ENCODE assay signal across 11 cellular contexts in the genomic region with DNA sequence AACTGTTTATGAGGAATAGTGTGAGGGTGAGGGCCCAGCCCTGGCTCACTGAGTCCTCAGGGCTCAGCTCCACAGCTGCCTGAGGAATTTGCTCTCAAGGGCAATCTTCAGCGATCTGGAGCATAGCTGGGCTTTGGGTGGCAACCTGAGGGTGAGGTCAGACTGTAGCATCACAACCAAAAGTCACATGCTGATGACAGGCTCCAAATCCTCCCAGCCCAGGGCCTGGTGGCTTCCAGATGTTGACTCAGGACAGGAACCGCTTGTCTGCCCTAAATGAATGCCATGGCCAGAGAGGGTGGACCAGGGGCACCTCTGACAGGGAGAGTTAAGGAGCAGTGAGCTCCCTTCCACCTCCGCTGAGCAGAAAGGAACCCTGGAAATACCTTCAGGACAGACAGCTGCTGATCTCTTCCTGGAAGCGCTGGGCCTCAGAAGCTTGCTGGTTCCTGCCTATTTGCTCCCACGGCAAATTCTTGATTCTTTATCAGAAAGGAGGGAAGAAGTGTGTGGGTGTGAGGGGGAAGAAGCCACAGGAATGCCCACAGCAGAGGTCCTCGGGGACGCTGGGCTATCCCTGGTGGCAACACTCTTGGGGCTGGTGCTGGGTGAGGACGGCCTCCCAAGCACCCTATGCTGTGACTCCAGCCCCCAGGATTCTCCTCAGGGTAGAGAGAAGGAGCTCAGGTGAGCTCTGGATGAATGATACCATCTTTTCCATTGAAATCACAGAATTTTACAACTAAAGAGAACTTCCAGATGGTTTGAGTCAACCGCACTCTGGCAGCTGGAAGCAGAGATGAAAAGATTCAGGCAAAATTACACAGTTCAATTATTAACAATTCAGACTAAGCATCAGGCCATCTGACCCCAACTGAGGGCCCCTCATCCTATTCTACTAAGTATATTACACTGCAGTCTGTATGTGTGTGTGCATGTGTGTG. TPM values are rescaled to one million over a fixed set of nuclear protein-coding genes. Genes with fewer than 3 reads are reported as not detected.
DNase-seq lines count a peak whose midpoint lies in the region; ATAC-seq and FAIRE-seq lines count a peak whose summit lies in the region.
"Had no signal": no experiment of that assay in that cellular context is flagged by ENCODE, and none has a peak within 500 bp of the region (broad histone marks: within the 10 kb centered on the region; RNA-seq: fewer than 3 reads in every experiment).

No MANE protein-coding gene starts in this region.

- DNase-seq in RPMI7951 (ENCODE audit: low read depth) (peak; percentile 89), non-pigmented ciliary epithelial cell (ENCODE audit: low read depth) (peak; percentile 40), NOMO-1 treated with dmso at 0.1 percent for 144 hours (lab: John Stamatoyannopoulos, UW; ENCODE audit: unreplicated experiment) (no peak), HAP-1 (ENCODE audit: low spot score in 2 of 2) (no peak), GM19239 (ENCODE audit: insufficient read length, low spot score) (no peak)
- DNase-seq: nephron progenitor cell had no signal

- H3K9me3 ChIP-seq in BLaER1 treated with 17β-estradiol and CSF1 and Interleukin-3, amounts not matched to agents 10 nM and 100 nM (replicated peaks in 1 of 11) = peaks cover 0 to 1% (median 0%) of the 10 kb centered on the region in 11 experiments; a peak in 2 of 22 replicates
- no peaks in the 10 kb centered on the region for H3K9me3 ChIP-seq in HAP-1

- peak overlapping the region in 9 of 11 experiments; percentile 3 to 82 (median 37); a peak in 12 of 22 replicates for H3K9ac ChIP-seq in BLaER1 treated with 17β-estradiol and CSF1 and Interleukin-3, amounts not matched to agents 10 nM and 100 nM

- H4K20me1 ChIP-seq in BLaER1 treated with 17β-estradiol and CSF1 and Interleukin-3, amounts not matched to agents 10 nM and 100 nM = no peaks in the 10 kb centered on the region

- no peaks in the 10 kb centered on the region for H3K27me3 ChIP-seq in BLaER1 treated with 17β-estradiol and CSF1 and Interleukin-3, amounts not matched to agents 10 nM and 100 nM
- no peaks in the 10 kb centered on the region for H3K27me3 ChIP-seq in HAP-1 (ENCODE audit: low read depth)

- in situ Hi-C loops in HAP-1 (cut with MboI; ENCODE audit: low sequenced_read_pairs) = no loop called here

- peak overlapping the region; percentile 55 to 91 (median 77) for H3K4me2 ChIP-seq in BLaER1 treated with 17β-estradiol and CSF1 and Interleukin-3, amounts not matched to agents 10 nM and 100 nM

- peaks cover 0 to 10% (median 0%) of the 10 kb centered on the region in 11 experiments; a peak in 7 of 22 replicates for H3K36me3 ChIP-seq in BLaER1 treated with 17β-estradiol and CSF1 and Interleukin-3, amounts not matched to agents 10 nM and 100 nM
- no peaks in the 10 kb centered on the region for H3K36me3 ChIP-seq in HAP-1 (replicated peaks)

- H3K4me1 ChIP-seq in BLaER1 treated with 17β-estradiol and CSF1 and Interleukin-3, amounts not matched to agents 10 nM and 100 nM = peaks cover 31 to 99% (median 76%) of the 10 kb centered on the region in 10 experiments
- peaks cover 18% of the 10 kb centered on the region for H3K4me1 ChIP-seq in HAP-1

- peak; percentile 52 for ATAC-seq in esophagus mucosa
- no peak for ATAC-seq in HG03571 (IDR thresholded peaks at IDR 0.05; ENCODE audit: unreplicated experiment)

- peak overlapping the region in 3 of 10 experiments; percentile 5 to 22 (median 15); a peak in 1 of 20 replicates for H3K4me3 ChIP-seq in BLaER1 treated with 17β-estradiol and CSF1 and Interleukin-3, amounts not matched to agents 10 nM and 100 nM
- no peak overlapping the region for H3K4me3 ChIP-seq in HAP-1

- no peak for FAIRE-seq in GM19239 (lab: Jason Lieb, UNC)
- FAIRE-seq: G401.6 had no signal

- peak overlapping the region in 10 of 11 experiments; percentile 38 to 92 (median 64); a peak in 19 of 22 replicates for H3K27ac ChIP-seq in BLaER1 treated with 17β-estradiol and CSF1 and Interleukin-3, amounts not matched to agents 10 nM and 100 nM
- H3K27ac ChIP-seq: VCaP had no signal

RNA-seq across cellular contexts. Expression of a gene that starts 13.8 kb away (rescaled TPM):
- total RNA-seq in RPMI7951 (2014; rRNA removed; shearing (Covaris generic)) = 168 and 169 TPM in 2 replicates
- 35.0 TPM for total RNA-seq in esophagus mucosa

Comparison
In these comparisons a context has a peak if more than half of its experiments do, and no peak if none do; other contexts are left out.
1. DNase-seq: peak in RPMI7951 (single experiment) and non-pigmented ciliary epithelial cell (single experiment); none in NOMO-1 treated with dmso at 0.1 percent for 144 hours (single experiment), HAP-1 (0 of 2) and GM19239 (single experiment).